In genomic region chrX:148290041-148290440, GRCh38 we compare ENCODE assay signal across 25 cellular contexts.
"Had no signal": no experiment of that assay in that cellular context is flagged by ENCODE, and none has a peak within 500 bp of the region (broad histone marks: within the 10 kb centered on the region; RNA-seq: fewer than 3 reads in every experiment).

No MANE protein-coding gene starts in this region.

- H3K9me3 Mint-ChIP-seq: activated T-cell treated with anti-CD3 and anti-CD28 coated beads, Interleukin-2, amount 50 U/mL, for 4 hours; central memory CD8-positive, alpha-beta T cell; T-helper 1 cell treated with Interleukin-12 subunit alpha and Interleukin-12 subunit beta and Interleukin-4 antibody, amounts not matched to agents 30 μg/mL and 1 μg/mL, for 36 hours had no signal

- H3K4me1 ChIP-seq: adrenal gland, body of pancreas had no signal

- H3K4me2 ChIP-seq: KMS-11 had no signal

- H3K9me3 ChIP-seq: adrenal gland, body of pancreas had no signal

- ATAC-seq: activated T-cell treated with anti-CD3 and anti-CD28 coated beads, Interleukin-2, amount 50 U/mL, for 4 hours; body of pancreas; PC-3 had no signal

- H3K27me3 ChIP-seq: adrenal gland, body of pancreas had no signal

- H3K27me3 Mint-ChIP-seq: activated CD4-positive, alpha-beta T cell treated with anti-CD3 and anti-CD28 coated beads, Interleukin-2, amount 10 ng/mL, durations not matched to agents 24 days and 14 days; activated naive CD8-positive, alpha-beta T cell treated with anti-CD3 and anti-CD28 coated beads, Interleukin-2, amount 10 ng/mL, durations not matched to agents 7 days and 5 days; central memory CD8-positive, alpha-beta T cell had no signal

- DNase-seq: activated CD4-positive, alpha-beta T cell treated with anti-CD3 and anti-CD28 coated beads, Interleukin-2, amount 10 ng/mL, durations not matched to agents 24 days and 14 days; activated CD4-positive, alpha-beta T cell treated with anti-CD3 and anti-CD28 coated beads, Interleukin-2, amount 50 U/mL, for 48 hours; activated CD4-positive, CD25-positive, alpha-beta regulatory T cell treated with anti-CD3 and anti-CD28 coated beads, Interleukin-2, amount 50 U/mL, for 72 hours; activated CD8-positive, alpha-beta memory T cell treated with anti-CD3 and anti-CD28 coated beads for 24 hours; activated gamma-delta T cell; activated naive CD4-positive, alpha-beta T cell treated with anti-CD3 and anti-CD28 coated beads, Interleukin-2, amount 50 U/mL, for 16 hours; activated naive CD8-positive, alpha-beta T cell treated with anti-CD3 and anti-CD28 coated beads, Interleukin-2, amount 10 ng/mL, durations not matched to agents 7 days and 5 days; activated T-cell treated with anti-CD3 and anti-CD28 coated beads, Interleukin-2, amount 50 U/mL, for 4 hours; adrenal gland; anterior cingulate cortex; body of pancreas; NCI-H1092 treated with DMSO at 0.1 percent for 48 hours; NCI-H1417 treated with DMSO at 0.1 percent for 48 hours; NCI-H1694; NCI-H2029; NCI-H2107; NCI-H2171 treated with DMSO at 0.1 percent for 48 hours; NCI-H226; NCI-H526 treated with DMSO at 0.1 percent for 48 hours; NCI-H82; PC-3; SHP77 treated with DMSO at 0.1 percent for 48 hours had no signal

- H3K4me1 Mint-ChIP-seq: central memory CD8-positive, alpha-beta T cell had no signal

- H3K27ac Mint-ChIP-seq: activated CD4-positive, alpha-beta T cell treated with anti-CD3 and anti-CD28 coated beads, Interleukin-2, amount 10 ng/mL, durations not matched to agents 24 days and 14 days; activated naive CD8-positive, alpha-beta T cell treated with anti-CD3 and anti-CD28 coated beads, Interleukin-2, amount 10 ng/mL, durations not matched to agents 7 days and 5 days; T-helper 1 cell treated with Interleukin-12 subunit alpha and Interleukin-12 subunit beta and Interleukin-4 antibody, amounts not matched to agents 30 μg/mL and 1 μg/mL, for 36 hours had no signal

- H3K9ac ChIP-seq: KMS-11 had no signal

- H3K4me3 Mint-ChIP-seq: activated CD4-positive, alpha-beta T cell treated with anti-CD3 and anti-CD28 coated beads, Interleukin-2, amount 10 ng/mL, durations not matched to agents 24 days and 14 days; activated naive CD8-positive, alpha-beta T cell treated with anti-CD3 and anti-CD28 coated beads, Interleukin-2, amount 10 ng/mL, durations not matched to agents 7 days and 5 days; activated T-cell treated with anti-CD3 and anti-CD28 coated beads, Interleukin-2, amount 50 U/mL, for 4 hours; central memory CD8-positive, alpha-beta T cell; T-helper 1 cell treated with Interleukin-12 subunit alpha and Interleukin-12 subunit beta and Interleukin-4 antibody, amounts not matched to agents 30 μg/mL and 1 μg/mL, for 36 hours had no signal

- H3K36me3 ChIP-seq: adrenal gland had no signal

- H3K4me3 ChIP-seq: adrenal gland, body of pancreas had no signal

- H3K27ac ChIP-seq: adrenal gland, body of pancreas, KMS-11 had no signal
